In genomic region chr3:149898771-149899170, GRCh38 we compare ENCODE assay signal across 13 cellular contexts.
A peak's percentile ranks its signal among the peaks of the same experiment; 100 is the strongest.
DNase-seq lines count a peak whose midpoint lies in the region; ATAC-seq and TF ChIP-seq lines count a peak whose summit lies in the region.
"Had no signal": no experiment of that assay in that cellular context is flagged by ENCODE, and none has a peak within 500 bp of the region (broad histone marks: within the 10 kb centered on the region; RNA-seq: fewer than 3 reads in every experiment).

No MANE protein-coding gene starts in this region.

- H3K9me3 Mint-ChIP-seq in naive thymus-derived CD4-positive, alpha-beta T cell, result peaks cover 0 to 3% (median 0%) of the 10 kb centered on the region in 11 donors
- H3K9me3 Mint-ChIP-seq: activated naive CD8-positive, alpha-beta T cell treated with anti-CD3 and anti-CD28 coated beads for 36 hours; naive thymus-derived CD8-positive, alpha-beta T cell had no signal

- H3K4me1 ChIP-seq in naive thymus-derived CD4-positive, alpha-beta T cell (ENCODE audit: control insufficient read depth in 2 of 2, insufficient read depth in 2 of 2, low read length in 2 of 2), result no peaks in the 10 kb centered on the region
- H3K4me1 ChIP-seq in colonic mucosa, result no peaks in the 10 kb centered on the region

- H3K27me3 ChIP-seq in naive thymus-derived CD4-positive, alpha-beta T cell (ENCODE audit: control insufficient read depth in 2 of 2, insufficient read depth in 2 of 2, low read length in 2 of 2), result no peaks in the 10 kb centered on the region
- no peaks in the 10 kb centered on the region for H3K27me3 ChIP-seq in colonic mucosa

- peaks cover 0 to 19% (median 10%) of the 10 kb centered on the region in 7 donors for H3K4me1 Mint-ChIP-seq in naive thymus-derived CD4-positive, alpha-beta T cell
- H3K4me1 Mint-ChIP-seq: activated naive CD8-positive, alpha-beta T cell treated with anti-CD3 and anti-CD28 coated beads for 36 hours had no signal

- CTCF ChIA-PET in naive thymus-derived CD4-positive, alpha-beta T cell (lab: Charles Lee), result no interaction called here

- no peak overlapping the region for H3K27ac Mint-ChIP-seq in naive thymus-derived CD4-positive, alpha-beta T cell
- H3K27ac Mint-ChIP-seq: activated naive CD8-positive, alpha-beta T cell treated with anti-CD3 and anti-CD28 coated beads for 36 hours had no signal

- H3K9me3 ChIP-seq in naive thymus-derived CD4-positive, alpha-beta T cell (ENCODE audit: control insufficient read depth in 2 of 3, low read length in 3 of 3), result no peaks in the 10 kb centered on the region
- H3K9me3 ChIP-seq in colonic mucosa, result no peaks in the 10 kb centered on the region

- no peak for TF ChIP-seq CTCF in colonic mucosa (IDR thresholded peaks at IDR 0.05)

- peak overlapping the region; percentile 4 for H3K27ac ChIP-seq in angular gyrus (ENCODE audit: low read depth, low read length)
- H3K27ac ChIP-seq in naive thymus-derived CD4-positive, alpha-beta T cell (ENCODE audit: low read depth, low read length), result no peak overlapping the region
- no peak overlapping the region for H3K27ac ChIP-seq in colonic mucosa

- peak; percentile 13 for DNase-seq in GM04503 (ENCODE audit: low read depth)
- DNase-seq in Right ventricle myocardium superior, result no peak
- DNase-seq in skeletal muscle cell (ENCODE audit: low read depth), result peak; percentile 46
- no peak for DNase-seq in naive thymus-derived CD4-positive, alpha-beta T cell
- DNase-seq in colonic mucosa, result no peak
- DNase-seq in activated CD4-positive, alpha-beta T cell treated with anti-CD3 and anti-CD28 coated beads for 48 hours, result no peak
- DNase-seq: activated naive CD8-positive, alpha-beta T cell treated with anti-CD3 and anti-CD28 coated beads for 36 hours; COR-L47; Karpas-422; naive thymus-derived CD8-positive, alpha-beta T cell; PC-3 had no signal

- peak; percentile 91 for ATAC-seq in Right ventricle myocardium superior (ENCODE audit: poor library complexity)
- ATAC-seq in HG03378 (IDR thresholded peaks at IDR 0.05; ENCODE audit: unreplicated experiment), result no peak
- no peak for ATAC-seq in naive thymus-derived CD4-positive, alpha-beta T cell
- ATAC-seq: naive thymus-derived CD8-positive, alpha-beta T cell; PC-3 had no signal

- no peaks in the 10 kb centered on the region for H3K27me3 Mint-ChIP-seq in naive thymus-derived CD4-positive, alpha-beta T cell
- H3K27me3 Mint-ChIP-seq: activated naive CD8-positive, alpha-beta T cell treated with anti-CD3 and anti-CD28 coated beads for 36 hours; naive thymus-derived CD8-positive, alpha-beta T cell had no signal

- no peak overlapping the region for H3K4me3 Mint-ChIP-seq in naive thymus-derived CD4-positive, alpha-beta T cell
- H3K4me3 Mint-ChIP-seq: activated naive CD8-positive, alpha-beta T cell treated with anti-CD3 and anti-CD28 coated beads for 36 hours had no signal

- H3K4me3 ChIP-seq in skeletal muscle cell (ENCODE audit: low read depth, low read length) (no peak overlapping the region), colonic mucosa (no peak overlapping the region)
- no peak overlapping the region for H3K4me3 ChIP-seq in naive thymus-derived CD4-positive, alpha-beta T cell (ENCODE audit: low read length)

- intact Hi-C loops in Right ventricle myocardium superior (cut with DNase I), result no loop called here
- intact Hi-C loops in naive thymus-derived CD4-positive, alpha-beta T cell (cut with micrococcal nuclease), result no loop called here
- intact Hi-C loops in colonic mucosa (cut with DNase I), result no loop called here

- H3K9ac ChIP-seq in colonic mucosa (ENCODE audit: low read depth in 2 of 2, low read length in 2 of 2), result no peak overlapping the region

- H3K36me3 ChIP-seq in naive thymus-derived CD4-positive, alpha-beta T cell (ENCODE audit: control insufficient read depth in 2 of 3, insufficient read depth in 3 of 3, low read length in 3 of 3), result peaks cover 0 to 5% (median 0%) of the 10 kb centered on the region in 3 experiments
- no peaks in the 10 kb centered on the region for H3K36me3 ChIP-seq in colonic mucosa

- POLR2A ChIA-PET in naive thymus-derived CD4-positive, alpha-beta T cell (lab: Charles Lee), result no interaction called here

- peaks cover 3 to 34% (median 12%) of the 10 kb centered on the region in 5 donors for H3K36me3 Mint-ChIP-seq in naive thymus-derived CD4-positive, alpha-beta T cell

Comparison
In these comparisons a context has a peak if more than half of its experiments do, and no peak if none do; other contexts are left out.
1. DNase-seq: peak in GM04503 (single experiment) and skeletal muscle cell (single experiment); none in Right ventricle myocardium superior (single experiment), naive thymus-derived CD4-positive, alpha-beta T cell (0 of 9), colonic mucosa (single experiment) and activated CD4-positive, alpha-beta T cell treated with anti-CD3 and anti-CD28 coated beads for 48 hours (single experiment).